In genomic region chr13:94308808-94309207, GRCh38 we compare ENCODE assay signal across 19 cellular contexts.
DNase-seq lines count a peak whose midpoint lies in the region; ATAC-seq and TF ChIP-seq lines count a peak whose summit lies in the region.
"Had no signal": no experiment of that assay in that cellular context is flagged by ENCODE, and none has a peak within 500 bp of the region (broad histone marks: within the 10 kb centered on the region; RNA-seq: fewer than 3 reads in every experiment).

No MANE protein-coding gene starts in this region.

- H3F3A ChIP-seq in SK-N-SH (replicated peaks; ENCODE audit: insufficient read depth) = peaks cover 48% of the 10 kb centered on the region

- BruUV-seq in IMR-90 (replicated peaks; lab: Mats Ljungman, UMichigan) = no TSS peak

- H3K4me2 ChIP-seq in IMR-90 (ENCODE audit: low read depth, low read length) = no peak overlapping the region
- no peak overlapping the region for H3K4me2 ChIP-seq in SK-N-SH

- POLR2A ChIA-PET in IMR-90 (lab: Charles Lee; ENCODE audit: unreplicated experiment) = no interaction called here
- POLR2A ChIA-PET in SK-N-SH (lab: Yijun Ruan, JAX) = no interaction called here

- H3K4me1 Mint-ChIP-seq in immature natural killer cell = peaks cover 0 to 6% of the 10 kb centered on the region in 2 donors
- H3K4me1 Mint-ChIP-seq: CD14-positive monocyte had no signal

- no peaks in the 10 kb centered on the region for H3K79me2 ChIP-seq in SK-N-SH (ENCODE audit: insufficient read depth)

- H3K4me1 ChIP-seq in IMR-90 (ENCODE audit: control insufficient read depth, insufficient read depth, low read length) (peaks cover 14% of the 10 kb centered on the region), SK-N-SH (ENCODE audit: control insufficient read depth in 1 of 2, insufficient read depth in 2 of 2, low read depth in 1 of 2, low read length in 1 of 2) (peaks cover 3 to 45% of the 10 kb centered on the region in 2 experiments), foreskin keratinocyte (peaks cover 25% of the 10 kb centered on the region), left lung (no peaks in the 10 kb centered on the region)

- peak overlapping the region; percentile 47 for H2BK5ac ChIP-seq in IMR-90 (ENCODE audit: low read depth, low read length, poor library complexity, severe bottlenecking)

- H3K9me1 ChIP-seq in IMR-90 (ENCODE audit: insufficient read depth, low read length) = peaks cover 16% of the 10 kb centered on the region

- H3K9me3 Mint-ChIP-seq in immature natural killer cell = no peaks in the 10 kb centered on the region
- H3K9me3 Mint-ChIP-seq: T-cell had no signal

- H2BK120ac ChIP-seq in IMR-90 (ENCODE audit: low read depth, low read length) = peak overlapping the region; percentile 64

- no peak overlapping the region for H3K23ac ChIP-seq in IMR-90 (ENCODE audit: low read depth, low read length)

- H3K27me3 ChIP-seq in IMR-90 (ENCODE audit: control insufficient read depth, insufficient read depth, low read length) (no peaks in the 10 kb centered on the region), SK-N-SH (ENCODE audit: insufficient read depth) (no peaks in the 10 kb centered on the region), foreskin keratinocyte (no peaks in the 10 kb centered on the region), left lung (no peaks in the 10 kb centered on the region)
- H3K27me3 ChIP-seq: MG63, SJSA1 had no signal

- peak overlapping the region; percentile 60; the same call in 1 of the 2 replicates for H2AK5ac ChIP-seq in IMR-90 (ENCODE audit: low read depth, low read length)

- peak overlapping the region; percentile 36; the same call in 1 of the 2 replicates for H4K5ac ChIP-seq in IMR-90 (ENCODE audit: low read depth, low read length)

- H3K4me3 Mint-ChIP-seq in immature natural killer cell = no peak overlapping the region
- H3K4me3 Mint-ChIP-seq: CD14-positive monocyte, T-cell had no signal

- DNase-seq in DMS 273 (lab: John Stamatoyannopoulos, UW; ENCODE audit: unreplicated experiment) (peak; percentile 63), IMR-90 (no peak), SK-N-SH (no peak), foreskin keratinocyte (no peak), left lung (no peak), immature natural killer cell (no peak)
- DNase-seq: ACHN, AML-193, DMS153, MG63, NCI-H1092, NCI-H510A, OCI-M1, T-cell had no signal

- H2AFZ ChIP-seq in IMR-90 (replicated peaks; ENCODE audit: low read length, poor library complexity) = no peak overlapping the region
- peak overlapping the region; percentile 36; the same call in 1 of the 2 replicates for H2AFZ ChIP-seq in SK-N-SH (ENCODE audit: low read depth)

- no peak overlapping the region for H3K27ac Mint-ChIP-seq in immature natural killer cell
- H3K27ac Mint-ChIP-seq: CD14-positive monocyte, T-cell had no signal

- H3K18ac ChIP-seq in IMR-90 (ENCODE audit: low read depth, low read length) = peak overlapping the region; percentile 41; the same call in 1 of the 2 replicates

- H4K91ac ChIP-seq in IMR-90 (ENCODE audit: insufficient read depth, low read depth, low read length) = peak overlapping the region; percentile 44; the same call in 1 of the 2 replicates

- H3K36me3 ChIP-seq in IMR-90 (ENCODE audit: control insufficient read depth, insufficient read depth, low read length) = no peaks in the 10 kb centered on the region
- H3K36me3 ChIP-seq in SK-N-SH (replicated peaks in 1 of 2; ENCODE audit: control insufficient read depth in 1 of 2, insufficient read depth in 2 of 2, low read length in 1 of 2) = no peaks in the 10 kb centered on the region
- H3K36me3 ChIP-seq in left lung = no peaks in the 10 kb centered on the region
- H3K36me3 ChIP-seq: MG63, SJSA1 had no signal

- in situ Hi-C loops in IMR-90 (cut with MboI; ENCODE audit: low sequenced_read_pairs) = no loop called here

- no peak for TF ChIP-seq CTCF in IMR-90 (conservative IDR thresholded peaks at IDR 0.05; ENCODE audit: low read depth, low read length)
- TF ChIP-seq CTCF in SK-N-SH (IDR thresholded peaks at IDR 0.05) = no peak
- TF ChIP-seq CTCF in foreskin keratinocyte (conservative IDR thresholded peaks at IDR 0.05) = no peak
- no peak for TF ChIP-seq CTCF in left lung (IDR thresholded peaks at IDR 0.05)

- H3K79me1 ChIP-seq in IMR-90 (ENCODE audit: low read depth in 1 of 2, low read length in 2 of 2) = no peaks in the 10 kb centered on the region

- H4K20me1 ChIP-seq in IMR-90 (ENCODE audit: insufficient read depth, low read length) (no peaks in the 10 kb centered on the region), SK-N-SH (ENCODE audit: insufficient read depth) (no peaks in the 10 kb centered on the region)

- H2AK9ac ChIP-seq in IMR-90 (replicated peaks; ENCODE audit: low read depth, low read length, poor library complexity) = peak overlapping the region; percentile 57

- WGBS in IMR-90 (ENCODE audit: extremely low coverage in 2 of 2, insufficient read length in 1 of 2), 2 experiments = no CpG with 5 or more reads among the region's 5 CpGs
- WGBS in SK-N-SH (ENCODE audit: low lambda C conversion rate) = 87% methylated on average over 5 of the region's 5 CpGs

- no peak for TF ChIP-seq POLR2A in IMR-90 (IDR thresholded peaks at IDR 0.05; ENCODE audit: low read depth, low read length)

- TF ChIP-seq EP300 in SK-N-SH (IDR thresholded peaks at IDR 0.05; ENCODE audit: borderline replicate concordance in 1 of 2, low read depth in 1 of 2, low read length in 1 of 2) = no peak

- TF ChIP-seq RAD21 in IMR-90 (IDR thresholded peaks at IDR 0.05; ENCODE audit: low read length) (no peak), SK-N-SH (IDR thresholded peaks at IDR 0.05; ENCODE audit: low read length) (no peak)

- H3K4ac ChIP-seq in IMR-90 (ENCODE audit: low read depth, low read length) = peak overlapping the region; percentile 66

- dilution Hi-C loops in IMR-90 (cut with HindIII; ENCODE audit: low sequenced_read_pairs, unreplicated experiment) = no loop called here

- H3K9me3 ChIP-seq in IMR-90 (ENCODE audit: control insufficient read depth, insufficient read depth, low read length) (no peaks in the 10 kb centered on the region), SK-N-SH (no peaks in the 10 kb centered on the region), left lung (no peaks in the 10 kb centered on the region)
- H3K9me3 ChIP-seq: MG63, SJSA1 had no signal

- no peak overlapping the region for H3K56ac ChIP-seq in IMR-90 (ENCODE audit: extremely low read depth, insufficient read depth, low read length)

- H4K8ac ChIP-seq in IMR-90 (ENCODE audit: low read depth in 2 of 2, low read length in 2 of 2) = peak overlapping the region in 1 of 2 experiments; percentile 56; a peak in 1 of 4 replicates

- H3K9ac ChIP-seq in IMR-90 (ENCODE audit: low read depth, low read length) = no peak overlapping the region
- no peak overlapping the region for H3K9ac ChIP-seq in SK-N-SH

- H3K14ac ChIP-seq in IMR-90 (replicated peaks; ENCODE audit: low read depth, low read length) = 0 out of 2 replicates have a peak overlapping the region, but pooled peaks have one; percentile 51

- H3K9me2 ChIP-seq in SK-N-SH = no peaks in the 10 kb centered on the region

- peak overlapping the region; percentile 38; the same call in 1 of the 3 replicates for H2BK15ac ChIP-seq in IMR-90 (ENCODE audit: low read depth, low read length)

- H3K4me3 ChIP-seq in IMR-90 (ENCODE audit: insufficient read depth, low read depth, low read length) = no peak overlapping the region
- no peak overlapping the region for H3K4me3 ChIP-seq in SK-N-SH (ENCODE audit: low read depth in 2 of 2, low read length in 1 of 2)
- no peak overlapping the region for H3K4me3 ChIP-seq in left lung
- H3K4me3 ChIP-seq: MG63, SJSA1 had no signal

- H3K27ac ChIP-seq in IMR-90 (ENCODE audit: insufficient read depth, low read length) (no peak overlapping the region), SK-N-SH (ENCODE audit: low read depth in 2 of 2, low read length in 1 of 2) (peak overlapping the region; percentile 79 to 92; a peak in 3 of 4 replicates), foreskin keratinocyte (peak overlapping the region; percentile 86), left lung (no peak overlapping the region)
- H3K27ac ChIP-seq: RWPE1 had no signal

- H3K27me3 Mint-ChIP-seq in immature natural killer cell (ENCODE audit: low read depth in 3 of 3) = peaks cover 0 to 6% (median 4%) of the 10 kb centered on the region in 3 donors

- no peak for ATAC-seq in IMR-90 (ENCODE audit: low read depth)
- no peak for ATAC-seq in foreskin keratinocyte
- ATAC-seq in HG02884 (IDR thresholded peaks at IDR 0.05; ENCODE audit: unreplicated experiment) = no peak
- ATAC-seq in esophagus mucosa = no peak
- no peak for ATAC-seq in left lung
- ATAC-seq: T-cell had no signal

- H2BK20ac ChIP-seq in IMR-90 (ENCODE audit: low read depth, low read length) = peak overlapping the region; percentile 43

- CTCF ChIA-PET in IMR-90 (lab: Yijun Ruan, JAX) = interaction anchor here (0.9 kb wide), 1 partner anchor 9 kb away, joined by 3 read pairs; no protein-coding TSS in a partner anchor
- CTCF ChIA-PET in SK-N-SH (lab: Yijun Ruan, JAX) = interaction anchor here (1.5 kb wide), 1 partner anchor 48 kb away, joined by 3 read pairs; no protein-coding TSS in a partner anchor

- no peaks in the 10 kb centered on the region for H3K36me3 Mint-ChIP-seq in immature natural killer cell
- H3K36me3 Mint-ChIP-seq: CD14-positive monocyte, T-cell had no signal

- intact Hi-C loops in IMR-90 (cut with micrococcal nuclease) (loop anchor here (5.0 kb wide), 1 partner anchor 57 kb away; no protein-coding TSS in a partner anchor), left lung (cut with DNase I) (no loop called here)

TF ChIP-seq in IMR-90, 13 proteins besides CTCF, POLR2A, EP300 and RAD21 (continues in another document):
- no peak for TF ChIP-seq ELK1 (IDR thresholded peaks at IDR 0.05; ENCODE audit: borderline replicate concordance, low read depth, low read length)
- no peak for TF ChIP-seq NFE2L2 (IDR thresholded peaks at IDR 0.05; ENCODE audit: low read depth, low read length)

TF ChIP-seq in SK-N-SH, 30 proteins besides CTCF, POLR2A, EP300 and RAD21:
- TF ChIP-seq TCF12 (IDR thresholded peaks at IDR 0.05) (peak; percentile 44), RCOR1 (IDR thresholded peaks at IDR 0.05; ENCODE audit: low read length) (no peak)
TF ChIP-seq in SK-N-SH: peak in this region for 1.

Comparison
In these comparisons a context has a peak if more than half of its experiments do, and no peak if none do; other contexts are left out.
1. H3K27ac ChIP-seq: peak in SK-N-SH (2 of 2) and foreskin keratinocyte (single experiment); none in IMR-90 (single experiment) and left lung (0 of 2).